ENCODE assay signal across 8 cellular contexts in genomic region chr20:46970937-46971630, GRCh38.
DNase-seq lines count a peak whose midpoint lies in the region; ATAC-seq, FAIRE-seq and TF ChIP-seq lines count a peak whose summit lies in the region.

No MANE protein-coding gene starts in this region.

- FAIRE-seq in GM12892 (lab: Jason Lieb, UNC) = no peak

- H3K36me3 Mint-ChIP-seq in Caco-2 (ENCODE audit: insufficient read depth, unreplicated experiment) (no peaks in the 10 kb centered on the region), T-helper 17 cell (ENCODE audit: low read depth) (peaks cover 2% of the 10 kb centered on the region), immature natural killer cell (no peaks in the 10 kb centered on the region)
- H3K36me3 Mint-ChIP-seq in activated naive CD8-positive, alpha-beta T cell treated with anti-CD3 and anti-CD28 coated beads, Interleukin-2, amount 50 U/mL, for 24 hours (ENCODE audit: low read depth) = no peaks in the 10 kb centered on the region

- peaks cover 17% of the 10 kb centered on the region for H3K27me3 Mint-ChIP-seq in Caco-2 (ENCODE audit: insufficient read depth, unreplicated experiment)
- H3K27me3 Mint-ChIP-seq in T-helper 17 cell = peaks cover 46% of the 10 kb centered on the region
- peaks cover 0 to 9% (median 4%) of the 10 kb centered on the region in 3 donors for H3K27me3 Mint-ChIP-seq in immature natural killer cell (ENCODE audit: low read depth in 3 of 3)
- H3K27me3 Mint-ChIP-seq in activated naive CD8-positive, alpha-beta T cell treated with anti-CD3 and anti-CD28 coated beads, Interleukin-2, amount 50 U/mL, for 24 hours = peaks cover 19% of the 10 kb centered on the region

- TF ChIP-seq CTCF in Caco-2 (IDR thresholded peaks at IDR 0.05; ENCODE audit: insufficient read depth in 1 of 2, low read depth in 1 of 2, low read length in 1 of 2, severe bottlenecking in 1 of 2, unreplicated experiment in 1 of 2) = no peak

- H3K4me3 ChIP-seq in Caco-2 (ENCODE audit: low read depth, low read length) (no peak overlapping the region), iPS-18a (ENCODE audit: low read length) (no peak overlapping the region)

- POLR2A ChIA-PET in Caco-2 (lab: Charles Lee) = interaction anchor here (0.6 kb wide), 1 partner anchor 19 kb away, joined by 3 read pairs; no protein-coding TSS in a partner anchor

- DNase-seq in Caco-2 (peak; percentile 82 to 85), HS-27A (ENCODE audit: low read depth) (peak; percentile 74), T-helper 17 cell (no peak), GM12892 (ENCODE audit: insufficient read length) (no peak), immature natural killer cell (no peak)
- no peak for DNase-seq in activated naive CD8-positive, alpha-beta T cell treated with anti-CD3 and anti-CD28 coated beads, Interleukin-2, amount 50 U/mL, for 24 hours

- no peak for TF ChIP-seq POLR2A in GM12892 (IDR thresholded peaks at IDR 0.05; ENCODE audit: low read depth, low read length)

- H3K4me1 Mint-ChIP-seq in Caco-2 (ENCODE audit: low read depth, unreplicated experiment) = peaks cover 8% of the 10 kb centered on the region
- peaks cover 7% of the 10 kb centered on the region for H3K4me1 Mint-ChIP-seq in T-helper 17 cell
- H3K4me1 Mint-ChIP-seq in immature natural killer cell = no peaks in the 10 kb centered on the region
- no peaks in the 10 kb centered on the region for H3K4me1 Mint-ChIP-seq in activated naive CD8-positive, alpha-beta T cell treated with anti-CD3 and anti-CD28 coated beads, Interleukin-2, amount 50 U/mL, for 24 hours

- peak; percentile 67 for ATAC-seq in T-helper 17 cell
- ATAC-seq in activated naive CD8-positive, alpha-beta T cell treated with anti-CD3 and anti-CD28 coated beads, Interleukin-2, amount 50 U/mL, for 24 hours = no peak
- no peak for ATAC-seq in GM18519 (IDR thresholded peaks at IDR 0.05; ENCODE audit: low FRiP score, unreplicated experiment)

- H3K4me3 Mint-ChIP-seq in Caco-2 (ENCODE audit: unreplicated experiment) (peak overlapping the region; percentile 27), T-helper 17 cell (no peak overlapping the region), immature natural killer cell (no peak overlapping the region)
- H3K4me3 Mint-ChIP-seq in activated naive CD8-positive, alpha-beta T cell treated with anti-CD3 and anti-CD28 coated beads, Interleukin-2, amount 50 U/mL, for 24 hours = no peak overlapping the region

- H3K27me3 ChIP-seq in Caco-2 (replicated peaks; ENCODE audit: control insufficient read depth, insufficient read depth, low read length) = no peaks in the 10 kb centered on the region
- H3K27me3 ChIP-seq in iPS-18a (ENCODE audit: control insufficient read depth, insufficient read depth, low read length) = no peaks in the 10 kb centered on the region

- intact Hi-C loops in Caco-2 (cut with micrococcal nuclease; ENCODE audit: unreplicated experiment) = no loop called here

- CTCF ChIA-PET in Caco-2 (lab: Charles Lee) = no interaction called here

- no peak overlapping the region for H3K9ac ChIP-seq in iPS-18a (ENCODE audit: low read length)

- H3K9me3 ChIP-seq in Caco-2 (no peaks in the 10 kb centered on the region), T-helper 17 cell (ENCODE audit: control insufficient read depth, low read length, poor library complexity, severe bottlenecking) (no peaks in the 10 kb centered on the region), iPS-18a (ENCODE audit: control insufficient read depth, low read depth, low read length) (no peaks in the 10 kb centered on the region)

- H3K9me3 Mint-ChIP-seq in Caco-2 (ENCODE audit: unreplicated experiment) (peaks cover 19% of the 10 kb centered on the region), immature natural killer cell (peaks cover 0 to 3% (median 0%) of the 10 kb centered on the region in 6 donors)
- H3K9me3 Mint-ChIP-seq in activated naive CD8-positive, alpha-beta T cell treated with anti-CD3 and anti-CD28 coated beads, Interleukin-2, amount 50 U/mL, for 24 hours = no peaks in the 10 kb centered on the region

- BruUV-seq in Caco-2 (replicated peaks; lab: Mats Ljungman, UMichigan) = no TSS peak

- H3K27ac Mint-ChIP-seq in Caco-2 (ENCODE audit: unreplicated experiment) (peak overlapping the region; percentile 63), T-helper 17 cell (no peak overlapping the region), immature natural killer cell (no peak overlapping the region)
- H3K27ac Mint-ChIP-seq in activated naive CD8-positive, alpha-beta T cell treated with anti-CD3 and anti-CD28 coated beads, Interleukin-2, amount 50 U/mL, for 24 hours = no peak overlapping the region

- no peaks in the 10 kb centered on the region for H3K36me3 ChIP-seq in Caco-2 (ENCODE audit: control insufficient read depth, insufficient read depth, low read length)
- H3K36me3 ChIP-seq in iPS-18a (ENCODE audit: control insufficient read depth, low read depth, low read length) = no peaks in the 10 kb centered on the region

- H3K27ac ChIP-seq in iPS-18a (ENCODE audit: low read length) = peak overlapping the region; percentile 33

- H3K4me1 ChIP-seq in Caco-2 (no peaks in the 10 kb centered on the region), iPS-18a (ENCODE audit: control insufficient read depth, low read depth, low read length) (peaks cover 5% of the 10 kb centered on the region)

Comparison
In these comparisons a context has a peak if more than half of its experiments do, and no peak if none do; other contexts are left out.
1. DNase-seq: peak in Caco-2 (2 of 2) and HS-27A (single experiment); none in T-helper 17 cell (0 of 3), GM12892 (single experiment), immature natural killer cell (0 of 3) and activated naive CD8-positive, alpha-beta T cell treated with anti-CD3 and anti-CD28 coated beads, Interleukin-2, amount 50 U/mL, for 24 hours (single experiment).